1 cellular context compared by ENCODE assay signal in genomic region chr9:137492464-137493162, GRCh38.
TF ChIP-seq lines count a peak whose summit lies in the region.

No MANE protein-coding gene starts in this region.

TF ChIP-seq in H1, 55 proteins besides CTCF, POLR2A, EP300 and RAD21:
- TF ChIP-seq EZH2 (IDR thresholded peaks at IDR 0.05; ENCODE audit: low read depth, low read length, severe bottlenecking) (no peak), CHD7 (IDR thresholded peaks at IDR 0.05; ENCODE audit: insufficient replicate concordance, low read length) (no peak), TBP (IDR thresholded peaks at IDR 0.05; ENCODE audit: low read depth, low read length) (no peak), MAFK (IDR thresholded peaks at IDR 0.05; ENCODE audit: low read depth, low read length) (no peak), CBX5 (IDR thresholded peaks at IDR 0.05; ENCODE audit: low read depth, low read length) (no peak), SIRT6 (IDR thresholded peaks at IDR 0.05; ENCODE audit: low read length) (no peak), KDM1A (IDR thresholded peaks at IDR 0.05; ENCODE audit: borderline replicate concordance, low read length) (no peak), KDM5A (IDR thresholded peaks at IDR 0.05; ENCODE audit: low read length) (no peak)
TF ChIP-seq in H1: peak in this region for 0.
